In the genomic region with DNA sequence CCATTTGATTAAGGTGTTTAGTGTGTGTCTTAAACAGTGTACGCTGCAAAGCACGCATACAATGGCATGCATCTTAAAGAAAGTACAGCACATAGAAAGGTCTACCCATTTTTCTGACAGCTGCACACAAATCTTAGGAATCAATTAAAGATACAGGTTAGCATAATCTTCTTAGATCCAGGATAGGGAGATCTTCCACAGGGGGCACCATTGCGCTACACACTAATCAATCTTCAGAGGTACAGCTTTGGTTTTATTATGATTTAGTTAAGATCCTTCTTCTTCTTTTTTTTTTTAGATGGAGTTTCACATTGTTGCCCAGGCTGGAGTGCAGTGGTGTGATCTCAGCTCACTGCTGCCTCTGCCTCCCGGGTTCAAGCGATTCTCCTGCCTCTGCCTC, we compare ENCODE assay signal across 8 cellular contexts.
DNase-seq lines count a peak whose midpoint lies in the region; FAIRE-seq and TF ChIP-seq lines count a peak whose summit lies in the region.

No MANE protein-coding gene starts in this region.

- TF ChIP-seq POLR2A in H54 (IDR thresholded peaks at IDR 0.05; ENCODE audit: low read depth, low read length): no peak

- H3F3A ChIP-seq in DOHH2 (ENCODE audit: control insufficient read depth, insufficient read depth): no peaks in the 10 kb centered on the region

- H3K4me1 ChIP-seq in DOHH2 (ENCODE audit: control insufficient read depth, low read length) (no peaks in the 10 kb centered on the region), keratinocyte (ENCODE audit: control insufficient read depth, extremely low read depth, insufficient read depth, low read length) (no peaks in the 10 kb centered on the region)

- H2AFZ ChIP-seq in keratinocyte (ENCODE audit: control insufficient read depth, low read length): no peak overlapping the region

- in situ Hi-C loops in SK-MEL-5 (cut with HindIII; ENCODE audit: low pct_unique_long_range_greater_than_20kb, low sequenced_read_pairs): no loop called here

- FAIRE-seq in keratinocyte (lab: Jason Lieb, UNC): peak; percentile 53
- no peak for FAIRE-seq in H54 (lab: Jason Lieb, UNC)

- H3K27me3 ChIP-seq in DOHH2 (ENCODE audit: control insufficient read depth, low read length) (no peaks in the 10 kb centered on the region), keratinocyte (ENCODE audit: control insufficient read depth, extremely low read depth, insufficient read depth, low read length) (no peaks in the 10 kb centered on the region)

- no peaks in the 10 kb centered on the region for H3K9me2 ChIP-seq in DOHH2 (replicated peaks; ENCODE audit: control insufficient read depth, low read length)

- no peaks in the 10 kb centered on the region for H3K9me3 ChIP-seq in DOHH2 (ENCODE audit: control insufficient read depth, insufficient read depth, low read length)
- H3K9me3 ChIP-seq in keratinocyte (ENCODE audit: control insufficient read depth, low read depth, low read length): no peaks in the 10 kb centered on the region

- no peaks in the 10 kb centered on the region for H3K79me2 ChIP-seq in DOHH2 (ENCODE audit: control insufficient read depth, low read length)
- no peaks in the 10 kb centered on the region for H3K79me2 ChIP-seq in keratinocyte (ENCODE audit: control insufficient read depth, insufficient read depth, low read length)

- no peaks in the 10 kb centered on the region for H3K9me1 ChIP-seq in keratinocyte (ENCODE audit: control insufficient read depth, extremely low read depth, insufficient read depth, low read length)

- H3K27ac ChIP-seq in DOHH2 (ENCODE audit: low read depth, low read length) (no peak overlapping the region), keratinocyte (ENCODE audit: control insufficient read depth, insufficient read depth, low read length) (no peak overlapping the region)

- DNase-seq in HuH-7 (ENCODE audit: low spot score) (peak; percentile 14), SK-MEL-5 (ENCODE audit: low read depth, low spot score) (peak; percentile 46), keratinocyte (ENCODE audit: low read depth, low spot score) (no peak), H54 (ENCODE audit: insufficient read length, low spot score) (no peak), CD1c-positive myeloid dendritic cell (ENCODE audit: extremely low spot score) (no peak), NK-92 (lab: John Stamatoyannopoulos, UW; ENCODE audit: unreplicated experiment) (no peak)
- DNase-seq in activated effector memory CD4-positive, alpha-beta T cell treated with Interleukin-2 at 50 U/mL for 16 hours: no peak

- dilution Hi-C loops in keratinocyte (cut with MboI; ENCODE audit: extremely low pct_ligation_motif_present, low sequenced_read_pairs): no loop called here

- H3K36me3 ChIP-seq in DOHH2 (ENCODE audit: control insufficient read depth, low read length) (no peaks in the 10 kb centered on the region), keratinocyte (ENCODE audit: control insufficient read depth in 2 of 2, extremely low read depth in 1 of 2, insufficient read depth in 2 of 2, low read length in 2 of 2) (no peaks in the 10 kb centered on the region)

- H4K20me1 ChIP-seq in DOHH2 (ENCODE audit: control insufficient read depth, insufficient read depth, low read depth, low read length): no peaks in the 10 kb centered on the region
- H4K20me1 ChIP-seq in keratinocyte (ENCODE audit: control insufficient read depth, extremely low read depth, insufficient read depth, low read length): no peaks in the 10 kb centered on the region

- peak; percentile 38 for TF ChIP-seq CTCF in DOHH2 (IDR thresholded peaks at IDR 0.05; ENCODE audit: low read depth, low read length, poor library complexity, severe bottlenecking)
- TF ChIP-seq CTCF in keratinocyte (optimal IDR thresholded peaks at IDR 0.05 in 1 of 3, IDR thresholded peaks at IDR 0.05 in 1 of 3, conservative IDR thresholded peaks at IDR 0.05 in 1 of 3; ENCODE audit: extremely low read depth in 1 of 3, insufficient read depth in 2 of 3, low read length in 3 of 3): peak in 2 of 3 experiments; percentile 5 to 23

- H3K4me2 ChIP-seq in DOHH2 (ENCODE audit: low read length) (no peak overlapping the region), keratinocyte (ENCODE audit: control insufficient read depth, extremely low read depth, insufficient read depth, low read depth, low read length) (no peak overlapping the region)

- no peak overlapping the region for H3K4me3 ChIP-seq in DOHH2 (ENCODE audit: low read length)
- no peak overlapping the region for H3K4me3 ChIP-seq in keratinocyte (ENCODE audit: control insufficient read depth in 2 of 3, extremely low read depth in 1 of 3, insufficient read depth in 2 of 3, low read depth in 1 of 3, low read length in 3 of 3)

- no peak overlapping the region for H3K9ac ChIP-seq in keratinocyte (ENCODE audit: control insufficient read depth, extremely low read depth, insufficient read depth, low read length)

Comparison
In these comparisons a context has a peak if more than half of its experiments do, and no peak if none do; other contexts are left out.
1. DNase-seq: peak in HuH-7 (single experiment) and SK-MEL-5 (single experiment); none in keratinocyte (single experiment), H54 (single experiment), CD1c-positive myeloid dendritic cell (single experiment), NK-92 (single experiment) and activated effector memory CD4-positive, alpha-beta T cell treated with Interleukin-2 at 50 U/mL for 16 hours (single experiment).